ENCODE assay signal across 13 cellular contexts in genomic region chr6:70717038-70717801, GRCh38. TPM values are rescaled to one million over a fixed set of nuclear protein-coding genes. Genes with fewer than 3 reads are reported as not detected.
DNase-seq lines count a peak whose midpoint lies in the region; ATAC-seq, FAIRE-seq and TF ChIP-seq lines count a peak whose summit lies in the region.
"Had no signal": no experiment of that assay in that cellular context is flagged by ENCODE, and none has a peak within 500 bp of the region (broad histone marks: within the 10 kb centered on the region; RNA-seq: fewer than 3 reads in every experiment).

No MANE protein-coding gene starts in this region.

- H3K27me3 ChIP-seq in bronchial epithelial cell (ENCODE audit: control insufficient read depth, insufficient read depth, low read length) (no peaks in the 10 kb centered on the region), trophoblast cell (ENCODE audit: insufficient read depth, low read length) (no peaks in the 10 kb centered on the region)
- H3K27me3 ChIP-seq: neutrophil had no signal

- H2AFZ ChIP-seq in trophoblast cell (ENCODE audit: insufficient read depth, low read length, poor library complexity) = no peak overlapping the region

- H3K79me2 ChIP-seq in trophoblast cell (ENCODE audit: control insufficient read depth, insufficient read depth, low read length, poor library complexity) = no peaks in the 10 kb centered on the region

- ATAC-seq in GM18520 (IDR thresholded peaks at IDR 0.05; ENCODE audit: unreplicated experiment) (peak; percentile 52), HG03175 (IDR thresholded peaks at IDR 0.05; ENCODE audit: unreplicated experiment) (peak; percentile 68), HG02623 (IDR thresholded peaks at IDR 0.05; ENCODE audit: unreplicated experiment) (no peak)

- no CpG with 5 or more reads among the region's 5 CpGs for WGBS in trophoblast cell (ENCODE audit: extremely low coverage, insufficient coverage, insufficient read length)

- H4K12ac ChIP-seq in trophoblast cell (ENCODE audit: low read depth, low read length) = no peak overlapping the region

- H3K4ac ChIP-seq in trophoblast cell (ENCODE audit: low read depth, low read length) = no peak overlapping the region

- no peak overlapping the region for H2BK12ac ChIP-seq in trophoblast cell (ENCODE audit: low read length)

- H3K23ac ChIP-seq in trophoblast cell (ENCODE audit: low read length) = no peak overlapping the region

- H3K18ac ChIP-seq in trophoblast cell (ENCODE audit: low read length) = no peak overlapping the region

- H3K9ac ChIP-seq in trophoblast cell (ENCODE audit: low read length) = no peak overlapping the region

- H2AK5ac ChIP-seq in trophoblast cell (ENCODE audit: low read length) = no peak overlapping the region

- H3K4me1 ChIP-seq in trophoblast cell (ENCODE audit: control insufficient read depth in 1 of 2, insufficient read depth in 2 of 2, low read length in 2 of 2) = no peaks in the 10 kb centered on the region

- no peak overlapping the region for H2BK5ac ChIP-seq in trophoblast cell (ENCODE audit: low read depth, low read length, poor library complexity)

- no peak overlapping the region for H3K14ac ChIP-seq in trophoblast cell (ENCODE audit: low read length)

- no peak for TF ChIP-seq CTCF in bronchial epithelial cell (IDR thresholded peaks at IDR 0.05; ENCODE audit: insufficient read depth, low read length, severe bottlenecking)

- no peak overlapping the region for H4K8ac ChIP-seq in trophoblast cell (ENCODE audit: low read depth, low read length)

- H3K79me1 ChIP-seq in trophoblast cell (ENCODE audit: low read length) = no peaks in the 10 kb centered on the region

- H3K27ac ChIP-seq in trophoblast cell (ENCODE audit: low read depth, low read length) = no peak overlapping the region
- H3K27ac ChIP-seq: neutrophil had no signal

- no peaks in the 10 kb centered on the region for H3K36me3 ChIP-seq in bronchial epithelial cell (ENCODE audit: control insufficient read depth, insufficient read depth, low read length)
- H3K36me3 ChIP-seq in trophoblast cell (ENCODE audit: control insufficient read depth in 1 of 2, insufficient read depth in 2 of 2, low read length in 2 of 2) = no peaks in the 10 kb centered on the region
- H3K36me3 ChIP-seq: neutrophil had no signal

- no peak for FAIRE-seq in bronchial epithelial cell (lab: Jason Lieb, UNC)
- FAIRE-seq: keratinocyte had no signal

- H2BK120ac ChIP-seq in trophoblast cell (ENCODE audit: insufficient read depth, low read length, poor library complexity) = no peak overlapping the region

- no peak overlapping the region for H4K91ac ChIP-seq in trophoblast cell (ENCODE audit: low read depth, low read length)

- peaks cover 2% of the 10 kb centered on the region for H3K9me3 ChIP-seq in trophoblast cell (ENCODE audit: insufficient read depth, low read depth, low read length)
- H3K9me3 ChIP-seq: neutrophil had no signal

- no peak overlapping the region for H3K4me3 ChIP-seq in bronchial epithelial cell (ENCODE audit: low read depth, low read length)
- no peak overlapping the region for H3K4me3 ChIP-seq in trophoblast cell (ENCODE audit: low read depth, low read length)

- H3K4me2 ChIP-seq in trophoblast cell (ENCODE audit: low read length) = no peak overlapping the region

- DNase-seq in CD1c-positive myeloid dendritic cell (ENCODE audit: extremely low spot score) (peak; percentile 9), bronchial epithelial cell (ENCODE audit: low read depth) (peak; percentile 5), NOMO-1 treated with dmso at 0.1 percent for 144 hours (lab: John Stamatoyannopoulos, UW; ENCODE audit: unreplicated experiment) (no peak), trophoblast cell (no peak)
- no peak for DNase-seq in activated effector memory CD4-positive, alpha-beta T cell treated with Interleukin-2 at 50 U/mL for 16 hours
- DNase-seq: C1 segment of cervical spinal cord, HCEC 1CT, NCI-H524 treated with DMSO at 0.1 percent for 48 hours had no signal

RNA-seq across cellular contexts. Expression of gene SMAP1, which starts 49.5 kb away (rescaled TPM):
- total RNA-seq in bronchial epithelial cell = 12.4 and 19.2 TPM in 2 replicates
- polyA plus RNA-seq in trophoblast cell (2013) = 39.4 and 40.3 TPM in 2 replicates

Comparison
In these comparisons a context has a peak if more than half of its experiments do, and no peak if none do; other contexts are left out.
1. DNase-seq: peak in CD1c-positive myeloid dendritic cell (single experiment) and bronchial epithelial cell (single experiment); none in NOMO-1 treated with dmso at 0.1 percent for 144 hours (single experiment), activated effector memory CD4-positive, alpha-beta T cell treated with Interleukin-2 at 50 U/mL for 16 hours (single experiment) and trophoblast cell (0 of 2).